1 cellular context compared by ENCODE assay signal in the genomic region with DNA sequence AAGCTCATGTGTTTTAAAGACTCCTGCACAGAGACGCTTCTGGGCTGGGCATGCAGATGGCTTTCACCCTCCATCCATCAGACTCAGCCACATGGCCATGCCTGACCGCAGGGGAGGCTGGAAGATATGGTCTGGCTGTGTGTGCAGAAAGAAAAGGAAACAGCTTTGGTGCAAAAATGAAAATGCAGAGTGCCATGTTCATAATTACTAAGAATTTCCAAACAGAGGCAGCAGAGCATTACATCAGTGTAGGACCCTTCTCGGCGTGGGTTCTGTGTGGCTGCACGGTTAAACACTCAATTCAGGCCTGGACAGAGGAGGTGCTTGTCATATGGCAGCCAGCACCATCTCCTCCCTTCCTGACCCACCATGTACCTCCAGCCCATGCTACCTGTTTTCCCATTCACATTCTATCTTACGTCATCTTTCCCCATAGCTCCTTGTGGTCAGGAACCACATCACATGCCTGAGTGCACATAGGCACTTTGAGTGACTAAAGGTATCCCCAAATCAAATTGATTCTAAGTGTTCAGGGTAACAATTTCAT.
TF ChIP-seq lines count a peak whose summit lies in the region.

No MANE protein-coding gene starts in this region.

TF ChIP-seq in K562, 482 proteins besides CTCF, POLR2A, EP300 and RAD21 (continued from another document):
- TF ChIP-seq, protein P1, sequence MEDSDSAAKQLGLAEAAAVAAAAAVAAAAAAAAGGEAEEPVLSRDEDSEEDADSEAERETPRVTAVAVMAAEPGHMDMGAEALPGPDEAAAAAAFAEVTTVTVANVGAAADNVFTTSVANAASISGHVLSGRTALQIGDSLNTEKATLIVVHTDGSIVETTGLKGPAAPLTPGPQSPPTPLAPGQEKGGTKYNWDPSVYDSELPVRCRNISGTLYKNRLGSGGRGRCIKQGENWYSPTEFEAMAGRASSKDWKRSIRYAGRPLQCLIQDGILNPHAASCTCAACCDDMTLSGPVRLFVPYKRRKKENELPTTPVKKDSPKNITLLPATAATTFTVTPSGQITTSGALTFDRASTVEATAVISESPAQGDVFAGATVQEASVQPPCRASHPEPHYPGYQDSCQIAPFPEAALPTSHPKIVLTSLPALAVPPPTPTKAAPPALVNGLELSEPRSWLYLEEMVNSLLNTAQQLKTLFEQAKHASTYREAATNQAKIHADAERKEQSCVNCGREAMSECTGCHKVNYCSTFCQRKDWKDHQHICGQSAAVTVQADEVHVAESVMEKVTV (CRISPR knock-in tag; IDR thresholded peaks at IDR 0.05) = no peak
- TF ChIP-seq TCF3 (CRISPR knock-in tag; IDR thresholded peaks at IDR 0.05) = no peak
- TF ChIP-seq, protein P2, sequence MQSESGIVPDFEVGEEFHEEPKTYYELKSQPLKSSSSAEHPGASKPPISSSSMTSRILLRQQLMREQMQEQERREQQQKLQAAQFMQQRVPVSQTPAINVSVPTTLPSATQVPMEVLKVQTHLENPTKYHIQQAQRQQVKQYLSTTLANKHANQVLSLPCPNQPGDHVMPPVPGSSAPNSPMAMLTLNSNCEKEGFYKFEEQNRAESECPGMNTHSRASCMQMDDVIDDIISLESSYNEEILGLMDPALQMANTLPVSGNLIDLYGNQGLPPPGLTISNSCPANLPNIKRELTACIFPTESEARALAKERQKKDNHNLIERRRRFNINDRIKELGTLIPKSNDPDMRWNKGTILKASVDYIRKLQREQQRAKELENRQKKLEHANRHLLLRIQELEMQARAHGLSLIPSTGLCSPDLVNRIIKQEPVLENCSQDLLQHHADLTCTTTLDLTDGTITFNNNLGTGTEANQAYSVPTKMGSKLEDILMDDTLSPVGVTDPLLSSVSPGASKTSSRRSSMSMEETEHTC (IDR thresholded peaks at IDR 0.05) = no peak
- TF ChIP-seq, protein P3, sequence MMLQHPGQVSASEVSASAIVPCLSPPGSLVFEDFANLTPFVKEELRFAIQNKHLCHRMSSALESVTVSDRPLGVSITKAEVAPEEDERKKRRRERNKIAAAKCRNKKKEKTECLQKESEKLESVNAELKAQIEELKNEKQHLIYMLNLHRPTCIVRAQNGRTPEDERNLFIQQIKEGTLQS (IDR thresholded peaks at IDR 0.05) = peak; percentile 42; the same call in 1 of the 2 replicates
- TF ChIP-seq, protein P3 (CRISPR knock-in tag; conservative IDR thresholded peaks at IDR 0.05) = no peak
- TF ChIP-seq CEBPG (CRISPR knock-in tag; IDR thresholded peaks at IDR 0.05) = no peak
- TF ChIP-seq CEBPG (tag; conservative IDR thresholded peaks at IDR 0.05 in 1 of 2, IDR thresholded peaks at IDR 0.05 in 1 of 2) = 0 out of 4 replicates have a peak, but pooled peaks of 1 of the 2 experiments have one; percentile 14
